Comparison of ENCODE assay signal across 16 cellular contexts in the genomic region with DNA sequence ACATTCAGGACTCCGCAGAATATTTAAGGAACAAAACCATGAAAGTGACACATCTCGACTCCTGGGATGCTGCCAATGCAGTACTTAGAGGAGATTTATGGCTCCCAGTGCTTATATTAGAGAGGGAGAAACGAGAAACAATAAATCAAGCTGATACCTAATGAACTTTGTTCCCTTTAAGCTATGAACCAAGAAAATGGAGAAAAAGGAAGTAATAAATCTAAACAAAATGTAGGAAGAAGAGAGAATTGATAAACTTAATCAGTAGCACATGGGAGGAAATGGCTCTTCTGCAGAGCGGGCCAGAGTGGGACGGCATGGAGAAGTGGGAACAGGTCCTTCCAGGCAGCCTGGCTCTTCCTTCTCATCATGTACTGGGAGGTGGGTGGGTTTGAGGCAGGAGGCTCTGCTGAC.
DNase-seq lines count a peak whose midpoint lies in the region; ATAC-seq lines count a peak whose summit lies in the region.
"Had no signal": no experiment of that assay in that cellular context is flagged by ENCODE, and none has a peak within 500 bp of the region (broad histone marks: within the 10 kb centered on the region; RNA-seq: fewer than 3 reads in every experiment).

No MANE protein-coding gene starts in this region.

- ATAC-seq in GM21423 (IDR thresholded peaks at IDR 0.05; ENCODE audit: unreplicated experiment), result no peak
- ATAC-seq: Right ventricle myocardium inferior; stimulated activated naive CD8-positive, alpha-beta T cell treated with anti-CD3 and anti-CD28 coated beads, Interleukin-15, amount 100 ng/mL, for 72 hours had no signal

- H3K4me3 ChIP-seq in skeletal muscle cell (ENCODE audit: low read depth, low read length), result no peak overlapping the region
- H3K4me3 ChIP-seq: skin epidermis, vagina had no signal

- peak; percentile 35 for DNase-seq in GM04504 (ENCODE audit: low read depth)
- peak; percentile 82 for DNase-seq in NCI-H1105 treated with DMSO at 0.1 percent for 48 hours (lab: John Stamatoyannopoulos, UW)
- DNase-seq in astrocyte of the hippocampus (ENCODE audit: low read depth, low spot score), result peak; percentile 19
- peak; percentile 4 for DNase-seq in skeletal muscle cell (ENCODE audit: low read depth)
- no peak for DNase-seq in cerebellar cortex (ENCODE audit: low spot score)
- no peak for DNase-seq in NCI-H2107 (lab: John Stamatoyannopoulos, UW)
- DNase-seq: brain microvascular endothelial cell; CD8-positive, alpha-beta memory T cell; NCI-H1092; NCI-H524 treated with DMSO at 0.1 percent for 48 hours; occipital lobe; stimulated activated naive CD8-positive, alpha-beta T cell treated with anti-CD3 and anti-CD28 coated beads, Interleukin-15, amount 100 ng/mL, for 72 hours had no signal

Comparison
In these comparisons a context has a peak if more than half of its experiments do, and no peak if none do; other contexts are left out.
1. DNase-seq: peak in GM04504 (single experiment), NCI-H1105 treated with DMSO at 0.1 percent for 48 hours (single experiment), astrocyte of the hippocampus (single experiment) and skeletal muscle cell (single experiment); none in cerebellar cortex (single experiment) and NCI-H2107 (single experiment).